Comparison of ENCODE assay signal across 1 cellular context in the genomic region with DNA sequence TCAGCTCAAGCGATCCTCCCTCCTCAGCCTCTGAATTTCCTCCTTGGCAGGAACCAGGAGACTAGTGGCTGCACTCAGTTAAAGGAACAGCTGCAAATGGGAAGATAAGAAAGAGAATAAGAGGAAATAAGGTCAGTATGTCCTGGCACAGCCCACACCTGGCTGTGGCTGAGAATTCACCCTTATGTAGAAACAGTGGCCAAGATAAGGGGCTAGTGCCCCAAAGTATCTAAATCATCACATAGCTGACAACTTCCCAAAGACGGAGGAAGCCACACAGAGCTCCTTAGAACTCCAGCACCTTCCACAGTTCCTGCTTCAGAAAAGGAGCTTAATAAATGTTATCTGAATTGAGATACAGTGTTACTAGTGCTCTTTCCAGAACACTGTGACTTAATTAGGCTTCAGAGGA.
TF ChIP-seq lines count a peak whose summit lies in the region.

No MANE protein-coding gene starts in this region.

TF ChIP-seq in K562, 482 proteins besides CTCF, POLR2A, EP300 and RAD21 (continued from another document and continues in another):
- TF ChIP-seq TBL1XR1 (IDR thresholded peaks at IDR 0.05; ENCODE audit: low read length in 2 of 2) (peak in 1 of 2 experiments; percentile 38; a peak in 1 of 4 replicates), CBFA2T2 (conservative IDR thresholded peaks at IDR 0.05) (peak; percentile 88), SMARCA5 (IDR thresholded peaks at IDR 0.05) (peak; percentile 31; the same call in 1 of the 2 replicates), NCOR1 (IDR thresholded peaks at IDR 0.05) (peak; percentile 87), BRD4 (IDR thresholded peaks at IDR 0.05) (no peak), CBFA2T3 (IDR thresholded peaks at IDR 0.05) (peak; percentile 95), NFIC (IDR thresholded peaks at IDR 0.05) (peak; percentile 78), ZEB2 (IDR thresholded peaks at IDR 0.05) (peak; percentile 87), LEF1 (IDR thresholded peaks at IDR 0.05) (peak; percentile 55), MEIS2 (IDR thresholded peaks at IDR 0.05; ENCODE audit: partially characterized antibody) (peak; percentile 96), TEAD4 (IDR thresholded peaks at IDR 0.05; ENCODE audit: low read length) (peak; percentile 90), TEAD4 (CRISPR knock-in tag; IDR thresholded peaks at IDR 0.05; ENCODE audit: borderline replicate concordance) (no peak), CC2D1A (IDR thresholded peaks at IDR 0.05) (peak; percentile 34; the same call in 1 of the 2 replicates), DMBX1 (CRISPR knock-in tag; IDR thresholded peaks at IDR 0.05; ENCODE audit: borderline replicate concordance) (0 out of 2 replicates have a peak, but pooled peaks have one; percentile 22), TRIM24 (IDR thresholded peaks at IDR 0.05) (peak; percentile 55 to 57; a peak in 2 of 4 replicates), NFE2L1 (tag; IDR thresholded peaks at IDR 0.05; ENCODE audit: borderline replicate concordance, low read depth) (no peak), DPF2 (IDR thresholded peaks at IDR 0.05) (peak; percentile 75), KLF16 (IDR thresholded peaks at IDR 0.05) (peak; percentile 83), CTBP1 (IDR thresholded peaks at IDR 0.05; ENCODE audit: borderline replicate concordance) (peak; percentile 92), MTA3 (IDR thresholded peaks at IDR 0.05; ENCODE audit: borderline replicate concordance) (peak; percentile 36; the same call in 1 of the 2 replicates), EWSR1 (IDR thresholded peaks at IDR 0.05; ENCODE audit: borderline replicate concordance, low read depth, partially characterized antibody) (no peak), ZNF75A (CRISPR knock-in tag; IDR thresholded peaks at IDR 0.05) (no peak), POLR2H (tag; IDR thresholded peaks at IDR 0.05; ENCODE audit: low read depth) (no peak), TAF9B (IDR thresholded peaks at IDR 0.05; ENCODE audit: partially characterized antibody) (peak; percentile 25), STAT5A (IDR thresholded peaks at IDR 0.05; ENCODE audit: borderline replicate concordance, low read length) (peak; percentile 77), LCOR (CRISPR knock-in tag; IDR thresholded peaks at IDR 0.05) (no peak), TCF3 (CRISPR knock-in tag; IDR thresholded peaks at IDR 0.05) (peak; percentile 90), JUND (IDR thresholded peaks at IDR 0.05; ENCODE audit: borderline replicate concordance, low read depth, low read length) (peak; percentile 33; the same call in 1 of the 2 replicates), JUND (tag; IDR thresholded peaks at IDR 0.05; ENCODE audit: borderline replicate concordance, low read depth, low read length) (no peak; the same call in 2 of the 3 replicates), FOSL1 (tag; conservative IDR thresholded peaks at IDR 0.05) (0 out of 2 replicates have a peak, but pooled peaks have one; percentile 25), NCOA1 (IDR thresholded peaks at IDR 0.05; ENCODE audit: low read depth) (peak; percentile 53), U2AF1 (optimal IDR thresholded peaks at IDR 0.05; ENCODE audit: low read depth, low read length) (no peak), SMARCA4 (IDR thresholded peaks at IDR 0.05) (peak; percentile 77), ZNF274 (IDR thresholded peaks at IDR 0.05; ENCODE audit: borderline replicate concordance, low read depth, low read length) (0 out of 2 replicates have a peak, but pooled peaks have one; percentile 31), SMARCE1 (IDR thresholded peaks at IDR 0.05) (peak; percentile 67), CREB1 (IDR thresholded peaks at IDR 0.05) (no peak), CREB1 (CRISPR knock-in tag; IDR thresholded peaks at IDR 0.05) (no peak), MYNN (IDR thresholded peaks at IDR 0.05) (peak; percentile 84), MYNN (CRISPR knock-in tag; IDR thresholded peaks at IDR 0.05) (no peak), KDM5B (IDR thresholded peaks at IDR 0.05; ENCODE audit: insufficient replicate concordance, low read depth, low read length) (no peak), TAL1 (IDR thresholded peaks at IDR 0.05) (peak; percentile 86), GATA2 (CRISPR knock-in tag; IDR thresholded peaks at IDR 0.05) (peak; percentile 63), POLR2AphosphoS5 (IDR thresholded peaks at IDR 0.05; ENCODE audit: control insufficient read depth, insufficient read depth, low read depth, low read length) (peak; percentile 81), MXI1 (IDR thresholded peaks at IDR 0.05; ENCODE audit: low read depth, low read length) (peak; percentile 29; the same call in 1 of the 2 replicates), ETV6 (IDR thresholded peaks at IDR 0.05; ENCODE audit: borderline replicate concordance in 1 of 2, low read depth in 2 of 2, low read length in 1 of 2) (peak in 1 of 2 experiments; percentile 82; a peak in 2 of 4 replicates), ETV6 (CRISPR knock-in tag; IDR thresholded peaks at IDR 0.05; ENCODE audit: borderline replicate concordance) (no peak), HDAC1 (IDR thresholded peaks at IDR 0.05) (peak in 1 of 2 experiments; percentile 31; a peak in 1 of 4 replicates), BCOR (IDR thresholded peaks at IDR 0.05) (peak; percentile 46), CBX3 (IDR thresholded peaks at IDR 0.05; ENCODE audit: borderline replicate concordance in 1 of 2, low read length in 2 of 2) (peak in 1 of 2 experiments; percentile 59; a peak in 1 of 3 replicates), SOX6 (IDR thresholded peaks at IDR 0.05) (peak; percentile 89), FOXM1 (IDR thresholded peaks at IDR 0.05; ENCODE audit: low read depth) (peak; percentile 50; the same call in 1 of the 2 replicates), FOXM1 (CRISPR knock-in tag; IDR thresholded peaks at IDR 0.05; ENCODE audit: low read depth) (no peak), CREM (IDR thresholded peaks at IDR 0.05; ENCODE audit: low read depth) (peak; percentile 35; the same call in 1 of the 2 replicates)
- TF ChIP-seq, protein P1, sequence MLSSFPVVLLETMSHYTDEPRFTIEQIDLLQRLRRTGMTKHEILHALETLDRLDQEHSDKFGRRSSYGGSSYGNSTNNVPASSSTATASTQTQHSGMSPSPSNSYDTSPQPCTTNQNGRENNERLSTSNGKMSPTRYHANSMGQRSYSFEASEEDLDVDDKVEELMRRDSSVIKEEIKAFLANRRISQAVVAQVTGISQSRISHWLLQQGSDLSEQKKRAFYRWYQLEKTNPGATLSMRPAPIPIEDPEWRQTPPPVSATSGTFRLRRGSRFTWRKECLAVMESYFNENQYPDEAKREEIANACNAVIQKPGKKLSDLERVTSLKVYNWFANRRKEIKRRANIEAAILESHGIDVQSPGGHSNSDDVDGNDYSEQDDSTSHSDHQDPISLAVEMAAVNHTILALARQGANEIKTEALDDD (IDR thresholded peaks at IDR 0.05): peak; percentile 52; the same call in 1 of the 2 replicates
- TF ChIP-seq, protein P2, sequence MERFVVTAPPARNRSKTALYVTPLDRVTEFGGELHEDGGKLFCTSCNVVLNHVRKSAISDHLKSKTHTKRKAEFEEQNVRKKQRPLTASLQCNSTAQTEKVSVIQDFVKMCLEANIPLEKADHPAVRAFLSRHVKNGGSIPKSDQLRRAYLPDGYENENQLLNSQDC (CRISPR knock-in tag; IDR thresholded peaks at IDR 0.05): no peak
- TF ChIP-seq, protein P3, sequence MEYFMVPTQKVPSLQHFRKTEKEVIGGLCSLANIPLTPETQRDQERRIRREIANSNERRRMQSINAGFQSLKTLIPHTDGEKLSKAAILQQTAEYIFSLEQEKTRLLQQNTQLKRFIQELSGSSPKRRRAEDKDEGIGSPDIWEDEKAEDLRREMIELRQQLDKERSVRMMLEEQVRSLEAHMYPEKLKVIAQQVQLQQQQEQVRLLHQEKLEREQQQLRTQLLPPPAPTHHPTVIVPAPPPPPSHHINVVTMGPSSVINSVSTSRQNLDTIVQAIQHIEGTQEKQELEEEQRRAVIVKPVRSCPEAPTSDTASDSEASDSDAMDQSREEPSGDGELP (CRISPR knock-in tag; IDR thresholded peaks at IDR 0.05; ENCODE audit: borderline replicate concordance): peak; percentile 53
- TF ChIP-seq, protein P4, sequence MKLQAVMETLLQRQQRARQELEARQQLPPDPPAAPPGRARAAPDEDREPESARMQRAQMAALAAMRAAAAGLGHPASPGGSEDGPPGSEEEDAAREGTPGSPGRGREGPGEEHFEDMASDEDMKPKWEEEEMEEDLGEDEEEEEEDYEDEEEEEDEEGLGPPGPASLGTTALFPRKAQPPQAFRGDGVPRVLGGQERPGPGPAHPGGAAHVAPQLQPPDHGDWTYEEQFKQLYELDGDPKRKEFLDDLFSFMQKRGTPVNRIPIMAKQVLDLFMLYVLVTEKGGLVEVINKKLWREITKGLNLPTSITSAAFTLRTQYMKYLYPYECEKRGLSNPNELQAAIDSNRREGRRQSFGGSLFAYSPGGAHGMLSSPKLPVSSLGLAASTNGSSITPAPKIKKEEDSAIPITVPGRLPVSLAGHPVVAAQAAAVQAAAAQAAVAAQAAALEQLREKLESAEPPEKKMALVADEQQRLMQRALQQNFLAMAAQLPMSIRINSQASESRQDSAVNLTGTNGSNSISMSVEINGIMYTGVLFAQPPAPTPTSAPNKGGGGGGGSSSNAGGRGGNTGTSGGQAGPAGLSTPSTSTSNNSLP (IDR thresholded peaks at IDR 0.05; ENCODE audit: borderline replicate concordance, low read depth, low read length): peak; percentile 39; the same call in 1 of the 2 replicates
- TF ChIP-seq, protein P5, sequence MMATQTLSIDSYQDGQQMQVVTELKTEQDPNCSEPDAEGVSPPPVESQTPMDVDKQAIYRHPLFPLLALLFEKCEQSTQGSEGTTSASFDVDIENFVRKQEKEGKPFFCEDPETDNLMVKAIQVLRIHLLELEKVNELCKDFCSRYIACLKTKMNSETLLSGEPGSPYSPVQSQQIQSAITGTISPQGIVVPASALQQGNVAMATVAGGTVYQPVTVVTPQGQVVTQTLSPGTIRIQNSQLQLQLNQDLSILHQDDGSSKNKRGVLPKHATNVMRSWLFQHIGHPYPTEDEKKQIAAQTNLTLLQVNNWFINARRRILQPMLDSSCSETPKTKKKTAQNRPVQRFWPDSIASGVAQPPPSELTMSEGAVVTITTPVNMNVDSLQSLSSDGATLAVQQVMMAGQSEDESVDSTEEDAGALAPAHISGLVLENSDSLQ (IDR thresholded peaks at IDR 0.05): peak; percentile 87
- TF ChIP-seq, protein P6, sequence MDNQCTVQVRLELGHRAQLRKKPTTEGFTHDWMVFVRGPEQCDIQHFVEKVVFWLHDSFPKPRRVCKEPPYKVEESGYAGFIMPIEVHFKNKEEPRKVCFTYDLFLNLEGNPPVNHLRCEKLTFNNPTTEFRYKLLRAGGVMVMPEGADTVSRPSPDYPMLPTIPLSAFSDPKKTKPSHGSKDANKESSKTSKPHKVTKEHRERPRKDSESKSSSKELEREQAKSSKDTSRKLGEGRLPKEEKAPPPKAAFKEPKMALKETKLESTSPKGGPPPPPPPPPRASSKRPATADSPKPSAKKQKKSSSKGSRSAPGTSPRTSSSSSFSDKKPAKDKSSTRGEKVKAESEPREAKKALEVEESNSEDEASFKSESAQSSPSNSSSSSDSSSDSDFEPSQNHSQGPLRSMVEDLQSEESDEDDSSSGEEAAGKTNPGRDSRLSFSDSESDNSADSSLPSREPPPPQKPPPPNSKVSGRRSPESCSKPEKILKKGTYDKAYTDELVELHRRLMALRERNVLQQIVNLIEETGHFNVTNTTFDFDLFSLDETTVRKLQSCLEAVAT (IDR thresholded peaks at IDR 0.05): 0 out of 4 replicates have a peak, but pooled peaks of 1 of the 2 experiments have one; percentile 25
- TF ChIP-seq, protein P7, sequence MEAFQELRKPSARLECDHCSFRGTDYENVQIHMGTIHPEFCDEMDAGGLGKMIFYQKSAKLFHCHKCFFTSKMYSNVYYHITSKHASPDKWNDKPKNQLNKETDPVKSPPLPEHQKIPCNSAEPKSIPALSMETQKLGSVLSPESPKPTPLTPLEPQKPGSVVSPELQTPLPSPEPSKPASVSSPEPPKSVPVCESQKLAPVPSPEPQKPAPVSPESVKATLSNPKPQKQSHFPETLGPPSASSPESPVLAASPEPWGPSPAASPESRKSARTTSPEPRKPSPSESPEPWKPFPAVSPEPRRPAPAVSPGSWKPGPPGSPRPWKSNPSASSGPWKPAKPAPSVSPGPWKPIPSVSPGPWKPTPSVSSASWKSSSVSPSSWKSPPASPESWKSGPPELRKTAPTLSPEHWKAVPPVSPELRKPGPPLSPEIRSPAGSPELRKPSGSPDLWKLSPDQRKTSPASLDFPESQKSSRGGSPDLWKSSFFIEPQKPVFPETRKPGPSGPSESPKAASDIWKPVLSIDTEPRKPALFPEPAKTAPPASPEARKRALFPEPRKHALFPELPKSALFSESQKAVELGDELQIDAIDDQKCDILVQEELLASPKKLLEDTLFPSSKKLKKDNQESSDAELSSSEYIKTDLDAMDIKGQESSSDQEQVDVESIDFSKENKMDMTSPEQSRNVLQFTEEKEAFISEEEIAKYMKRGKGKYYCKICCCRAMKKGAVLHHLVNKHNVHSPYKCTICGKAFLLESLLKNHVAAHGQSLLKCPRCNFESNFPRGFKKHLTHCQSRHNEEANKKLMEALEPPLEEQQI (IDR thresholded peaks at IDR 0.05): peak; percentile 33; the same call in 1 of the 2 replicates
- TF ChIP-seq, protein P8, sequence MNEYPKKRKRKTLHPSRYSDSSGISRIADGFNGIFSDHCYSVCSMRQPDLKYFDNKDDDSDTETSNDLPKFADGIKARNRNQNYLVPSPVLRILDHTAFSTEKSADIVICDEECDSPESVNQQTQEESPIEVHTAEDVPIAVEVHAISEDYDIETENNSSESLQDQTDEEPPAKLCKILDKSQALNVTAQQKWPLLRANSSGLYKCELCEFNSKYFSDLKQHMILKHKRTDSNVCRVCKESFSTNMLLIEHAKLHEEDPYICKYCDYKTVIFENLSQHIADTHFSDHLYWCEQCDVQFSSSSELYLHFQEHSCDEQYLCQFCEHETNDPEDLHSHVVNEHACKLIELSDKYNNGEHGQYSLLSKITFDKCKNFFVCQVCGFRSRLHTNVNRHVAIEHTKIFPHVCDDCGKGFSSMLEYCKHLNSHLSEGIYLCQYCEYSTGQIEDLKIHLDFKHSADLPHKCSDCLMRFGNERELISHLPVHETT (CRISPR knock-in tag; conservative IDR thresholded peaks at IDR 0.05 in 1 of 2, IDR thresholded peaks at IDR 0.05 in 1 of 2): 0 out of 4 replicates have a peak, but pooled peaks of 1 of the 2 experiments have one; percentile 26
